In genomic region chr6:123901441-123901840, GRCh38 we compare ENCODE assay signal across 23 cellular contexts.
"Had no signal": no experiment of that assay in that cellular context is flagged by ENCODE, and none has a peak within 500 bp of the region (broad histone marks: within the 10 kb centered on the region; RNA-seq: fewer than 3 reads in every experiment).

No MANE protein-coding gene starts in this region.

- H3K9me3 ChIP-seq: left ventricle myocardium inferior, pancreas, prostate gland, tibial nerve had no signal

- H3K36me3 ChIP-seq: brain microvascular endothelial cell, left ventricle myocardium inferior, pancreas, prostate gland, tibial nerve had no signal

- ATAC-seq: activated naive CD4-positive, alpha-beta T cell treated with anti-CD3 and anti-CD28 coated beads, Interleukin-2, amount 50 U/mL, for 72 hours; activated T-cell treated with anti-CD3 and anti-CD28 coated beads, Interleukin-2, amount 50 U/mL, for 72 hours; esophagus mucosa; foreskin keratinocyte; naive thymus-derived CD4-positive, alpha-beta T cell; pancreas; sciatic nerve had no signal

- H3K27me3 ChIP-seq: brain microvascular endothelial cell, pancreas, tibial nerve had no signal

- DNase-seq: activated CD4-positive, alpha-beta T cell treated with anti-CD3 and anti-CD28 coated beads for 4 hours; activated CD4-positive, alpha-beta T cell treated with anti-CD3 and anti-CD28 coated beads, Interleukin-2, amount 50 U/mL, for 4 hours; activated naive CD4-positive, alpha-beta T cell; activated T-cell treated with anti-CD3 and anti-CD28 coated beads for 4 hours; activated T-cell treated with anti-CD3 and anti-CD28 coated beads, Interleukin-2, amount 50 U/mL, for 72 hours; aorta; brain microvascular endothelial cell; foreskin keratinocyte; left ventricle myocardium inferior; naive thymus-derived CD4-positive, alpha-beta T cell; pancreas; retina; stimulated activated CD4-positive, alpha-beta T cell treated with anti-CD3 and anti-CD28 coated beads, Interleukin-1b, Interleukin-23, amount 100 ng/mL, for 48 hours; stimulated activated CD4-positive, alpha-beta T cell treated with anti-CD3 and anti-CD28 coated beads, Interleukin-4, amount 100 ng/mL, for 4 hours; stimulated activated naive CD4-positive, alpha-beta T cell had no signal

- H3K4me3 ChIP-seq: left ventricle myocardium inferior, lung, pancreas, prostate gland, smooth muscle cell, tibial nerve had no signal

- H3K4me1 ChIP-seq: foreskin keratinocyte, left ventricle myocardium inferior, pancreas, prostate gland, tibial nerve had no signal

- H3K27ac ChIP-seq: brain microvascular endothelial cell, foreskin keratinocyte, left ventricle myocardium inferior, pancreas, prostate gland, tibial nerve, VCaP had no signal

- H3K4me2 ChIP-seq: smooth muscle cell had no signal
